ENCODE assay signal across 9 cellular contexts in the genomic region with DNA sequence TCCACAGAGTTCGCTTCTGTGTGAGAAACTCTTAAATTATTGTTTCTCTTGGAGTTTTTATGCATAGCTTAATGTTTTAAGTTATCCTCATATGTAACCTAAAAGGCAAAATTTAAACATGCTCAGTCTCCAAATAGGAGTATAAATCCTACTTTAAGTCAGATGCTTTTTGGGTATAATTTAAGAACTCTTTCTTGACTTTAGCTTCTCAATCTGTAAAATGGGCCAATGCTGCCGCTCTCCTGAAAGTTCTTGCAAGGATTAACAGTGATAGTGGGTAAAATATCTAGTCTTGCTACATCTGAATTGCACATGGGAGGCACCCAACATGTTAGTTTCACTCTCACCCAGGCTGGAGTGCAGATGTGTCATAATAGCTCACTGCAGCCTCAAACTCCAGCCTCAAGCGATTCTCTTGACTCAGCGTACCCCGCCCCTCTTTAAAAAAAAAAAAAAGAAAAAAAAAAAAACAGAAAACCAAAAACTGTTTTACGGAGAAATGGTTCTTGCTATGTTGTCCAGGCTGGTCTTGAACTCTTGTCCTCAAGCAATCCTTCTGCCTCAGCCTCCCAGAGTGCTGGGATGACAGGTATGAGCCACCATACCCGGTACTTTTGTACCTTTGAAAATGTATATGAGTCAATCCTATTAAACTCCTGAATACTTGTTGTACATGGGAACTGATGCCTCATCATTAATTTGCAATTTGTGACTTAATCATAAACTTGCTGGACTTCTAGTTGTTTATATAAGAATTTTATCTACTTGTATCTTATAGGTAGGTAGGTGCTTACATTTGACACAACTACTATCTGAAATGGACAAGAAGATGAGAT. TPM values are rescaled to one million over a fixed set of nuclear protein-coding genes. Genes with fewer than 3 reads are reported as not detected.
DNase-seq lines count a peak whose midpoint lies in the region; ATAC-seq and TF ChIP-seq lines count a peak whose summit lies in the region.
"Had no signal": no experiment of that assay in that cellular context is flagged by ENCODE, and none has a peak within 500 bp of the region (broad histone marks: within the 10 kb centered on the region; RNA-seq: fewer than 3 reads in every experiment).

No MANE protein-coding gene starts in this region.

- H4K20me1 ChIP-seq in OCI-LY7 (ENCODE audit: insufficient read depth, low read length): no peaks in the 10 kb centered on the region

- intact Hi-C loops in Caco-2 (cut with micrococcal nuclease; ENCODE audit: unreplicated experiment): loop anchor here (5.0 kb wide), 1 partner anchor 442 kb away; no protein-coding TSS in a partner anchor
- intact Hi-C loops in OCI-LY7 (cut with micrococcal nuclease; ENCODE audit: unreplicated experiment): loop anchor here (5.0 kb wide), 3 partner anchors 227 to 302 kb away; no protein-coding TSS in a partner anchor

- H3K4me1 ChIP-seq in Caco-2: peaks cover 18% of the 10 kb centered on the region
- peaks cover 41% of the 10 kb centered on the region for H3K4me1 ChIP-seq in OCI-LY7 (ENCODE audit: insufficient read depth, low read length, poor library complexity, severe bottlenecking)

- H3K27me3 Mint-ChIP-seq in Caco-2 (ENCODE audit: insufficient read depth, unreplicated experiment): no peaks in the 10 kb centered on the region
- H3K27me3 Mint-ChIP-seq in activated naive CD4-positive, alpha-beta T cell treated with anti-CD3 and anti-CD28 coated beads, Interleukin-2, amount 50 U/mL, for 24 hours: no peaks in the 10 kb centered on the region
- H3K27me3 Mint-ChIP-seq in nephron (ENCODE audit: low read depth): no peaks in the 10 kb centered on the region

- no peaks in the 10 kb centered on the region for H3K36me3 ChIP-seq in Caco-2 (ENCODE audit: control insufficient read depth, insufficient read depth, low read length)
- H3K36me3 ChIP-seq in OCI-LY7 (ENCODE audit: insufficient read depth, low read length): no peaks in the 10 kb centered on the region

- H3K4me3 ChIP-seq in Caco-2 (ENCODE audit: low read depth, low read length): no peak overlapping the region
- H3K4me3 ChIP-seq in OCI-LY7 (ENCODE audit: low read depth, low read length, poor library complexity, severe bottlenecking): peak overlapping the region; percentile 82

- H3K9me2 ChIP-seq in OCI-LY7 (ENCODE audit: insufficient read depth, low read length): no peaks in the 10 kb centered on the region

- POLR2A ChIA-PET in Caco-2 (lab: Charles Lee): no interaction called here
- POLR2A ChIA-PET in OCI-LY7 (lab: Charles Lee): interaction anchor here (0.6 to 2.9 kb wide), 14 partner anchors 12 to 1201 kb away, joined by 3 to 12 read pairs (median 4); no protein-coding TSS in a partner anchor

- no peak for TF ChIP-seq CTCF in Caco-2 (IDR thresholded peaks at IDR 0.05; ENCODE audit: insufficient read depth in 1 of 2, low read depth in 1 of 2, low read length in 1 of 2, severe bottlenecking in 1 of 2, unreplicated experiment in 1 of 2)
- TF ChIP-seq CTCF in OCI-LY7 (conservative IDR thresholded peaks at IDR 0.05; ENCODE audit: low read length): no peak
- TF ChIP-seq CTCF in nephron (IDR thresholded peaks at IDR 0.05; ENCODE audit: unreplicated experiment in 3 of 3): no peak

- H3K36me3 Mint-ChIP-seq in Caco-2 (ENCODE audit: insufficient read depth, unreplicated experiment): peaks cover 8% of the 10 kb centered on the region
- H3K36me3 Mint-ChIP-seq in activated naive CD4-positive, alpha-beta T cell treated with anti-CD3 and anti-CD28 coated beads, Interleukin-2, amount 50 U/mL, for 24 hours: no peaks in the 10 kb centered on the region
- no peaks in the 10 kb centered on the region for H3K36me3 Mint-ChIP-seq in nephron (ENCODE audit: low read depth)

- H3K9me3 ChIP-seq in Caco-2: no peaks in the 10 kb centered on the region
- H3K9me3 ChIP-seq in OCI-LY7 (ENCODE audit: low read length): no peaks in the 10 kb centered on the region

- no peak overlapping the region for H3K27ac ChIP-seq in OCI-LY7 (ENCODE audit: low read depth, low read length, poor library complexity, severe bottlenecking)

- CTCF ChIA-PET in Caco-2 (lab: Charles Lee): interaction anchor here (1.0 to 1.8 kb wide), 4 partner anchors 24 to 242 kb away, joined by 3 to 7 read pairs (median 4); no protein-coding TSS in a partner anchor
- CTCF ChIA-PET in OCI-LY7 (lab: Charles Lee; ENCODE audit: unreplicated experiment): interaction anchor here (0.5 to 1.0 kb wide), 2 partner anchors 9 to 443 kb away, joined by 3 read pairs; no protein-coding TSS in a partner anchor

- H3K4me3 Mint-ChIP-seq in Caco-2 (ENCODE audit: unreplicated experiment): peak overlapping the region; percentile 95
- H3K4me3 Mint-ChIP-seq in activated naive CD4-positive, alpha-beta T cell treated with anti-CD3 and anti-CD28 coated beads, Interleukin-2, amount 50 U/mL, for 24 hours: peak overlapping the region; percentile 97
- H3K4me3 Mint-ChIP-seq in nephron: peak overlapping the region; percentile 96

- no peak overlapping the region for H3K27ac Mint-ChIP-seq in Caco-2 (ENCODE audit: unreplicated experiment)
- peak overlapping the region; percentile 14 for H3K27ac Mint-ChIP-seq in activated naive CD4-positive, alpha-beta T cell treated with anti-CD3 and anti-CD28 coated beads, Interleukin-2, amount 50 U/mL, for 24 hours
- no peak overlapping the region for H3K27ac Mint-ChIP-seq in nephron

- H3K4me1 Mint-ChIP-seq in Caco-2 (ENCODE audit: low read depth, unreplicated experiment) (peaks cover 11% of the 10 kb centered on the region), nephron (peaks cover 12% of the 10 kb centered on the region)
- H3K4me1 Mint-ChIP-seq in activated naive CD4-positive, alpha-beta T cell treated with anti-CD3 and anti-CD28 coated beads, Interleukin-2, amount 50 U/mL, for 24 hours: peaks cover 42% of the 10 kb centered on the region

- BruUV-seq in Caco-2 (replicated peaks; lab: Mats Ljungman, UMichigan) (no TSS peak), OCI-LY7 (replicated peaks; lab: Mats Ljungman, UMichigan) (no TSS peak)

- peak overlapping the region; percentile 84 for H3K4me2 ChIP-seq in OCI-LY7 (ENCODE audit: low read length)

- ATAC-seq in HG02588 (IDR thresholded peaks at IDR 0.05; ENCODE audit: unreplicated experiment): no peak

- H2AFZ ChIP-seq in OCI-LY7 (ENCODE audit: low read length): no peak overlapping the region

- H3K79me2 ChIP-seq in OCI-LY7 (ENCODE audit: insufficient read depth, low read depth, low read length): peaks cover 30% of the 10 kb centered on the region; the same call in 1 of the 2 replicates

- no peaks in the 10 kb centered on the region for H3K9me3 Mint-ChIP-seq in Caco-2 (ENCODE audit: unreplicated experiment)
- no peaks in the 10 kb centered on the region for H3K9me3 Mint-ChIP-seq in activated naive CD4-positive, alpha-beta T cell treated with anti-CD3 and anti-CD28 coated beads, Interleukin-2, amount 50 U/mL, for 24 hours
- H3K9me3 Mint-ChIP-seq in nephron: no peaks in the 10 kb centered on the region

- no peaks in the 10 kb centered on the region for H3K27me3 ChIP-seq in Caco-2 (replicated peaks; ENCODE audit: control insufficient read depth, insufficient read depth, low read length)

- DNase-seq in Caco-2 (no peak), OCI-LY7 (ENCODE audit: low spot score) (no peak), GOT3 (lab: John Stamatoyannopoulos, UW) (no peak), AG08396 (ENCODE audit: low spot score) (no peak), NOMO-1 treated with dmso at 0.1 percent for 144 hours (lab: John Stamatoyannopoulos, UW; ENCODE audit: unreplicated experiment) (no peak)
- DNase-seq: DMS153 had no signal

RNA-seq across cellular contexts. Expression of gene FBXO48, which starts 1.8 kb away (rescaled TPM):
- 1.1 and 1.2 TPM in 2 replicates for total RNA-seq in Caco-2 (2022)
- total RNA-seq in OCI-LY7 (2014; rRNA removed; shearing (Covaris generic)): 1.5 and 1.8 TPM in 2 replicates
- total RNA-seq in OCI-LY7 (2022): 6.8 and 8.5 TPM in 2 replicates

RNA-seq across cellular contexts. Expression of gene APLF, which starts 2.1 kb away (rescaled TPM):
- total RNA-seq in Caco-2 (2022) (3.9 and 4.0 TPM in 2 replicates), OCI-LY7 (2022) (6.8 and 7.6 TPM in 2 replicates)
- total RNA-seq in OCI-LY7 (2014; rRNA removed; shearing (Covaris generic)): 6.1 and 8.8 TPM in 2 replicates
